In the genomic region with DNA sequence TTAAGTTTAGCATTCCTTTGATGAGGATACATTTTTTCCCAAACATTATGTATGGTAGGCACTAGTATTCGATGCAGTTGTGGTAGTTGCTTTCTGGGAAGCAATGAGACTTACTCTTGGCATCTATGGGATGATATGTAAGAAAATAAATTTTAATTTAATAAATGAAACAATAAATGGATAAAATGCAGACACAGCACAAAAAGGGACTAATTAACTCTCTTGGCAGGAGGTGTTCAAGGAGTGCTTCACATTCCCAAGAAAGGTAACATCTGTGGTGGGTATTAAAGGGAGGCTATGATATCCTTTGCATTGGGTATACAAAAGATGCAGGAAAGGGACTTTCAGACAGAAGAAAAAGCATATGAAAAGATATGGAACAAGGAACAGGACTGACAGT, we compare ENCODE assay signal across 30 cellular contexts.
"Had no signal": no experiment of that assay in that cellular context is flagged by ENCODE, and none has a peak within 500 bp of the region (broad histone marks: within the 10 kb centered on the region; RNA-seq: fewer than 3 reads in every experiment).

No MANE protein-coding gene starts in this region.

- H3K79me2 ChIP-seq: parathyroid adenoma had no signal

- H3K27ac ChIP-seq: neutrophil, ovary, parathyroid adenoma, psoas muscle, skin epidermis, spleen, suprapubic skin, testis, tibial artery, transverse colon, upper lobe of right lung, uterus had no signal

- ATAC-seq: naive thymus-derived CD8-positive, alpha-beta T cell; natural killer cell treated with Interleukin-12 subunit alpha and Interleukin-12 subunit beta and Interleukin-15 and Interleukin-18, amount 100 ng/mL, for 72 hours; psoas muscle; right cardiac atrium; sciatic nerve; stimulated activated memory B cell treated with anti-CD40 and anti-IgM and Interleukin-4, amounts not matched to agents 10 μg/mL and 1 μg/mL and 100 μg/mL, for 72 hours; stimulated activated naive CD8-positive, alpha-beta T cell treated with anti-CD3 and anti-CD28 coated beads, Interleukin-15, amount 100 ng/mL, for 72 hours; stimulated activated naive CD8-positive, alpha-beta T cell treated with anti-CD3 and anti-CD28 coated beads, Interleukin-15, Interleukin-2, amounts not matched to agents 100 U/mL and 50 U/mL, for 24 hours; upper lobe of right lung had no signal

- H3K4me2 ChIP-seq: smooth muscle cell had no signal

- DNase-seq: naive thymus-derived CD8-positive, alpha-beta T cell; nephron progenitor cell; occipital lobe; ovary; posterior cingulate gyrus; psoas muscle; right cardiac atrium; spleen; stimulated activated CD4-positive, alpha-beta T cell treated with anti-CD3 and anti-CD28 coated beads, Interleukin-12 subunit alpha, Interleukin-12 subunit beta, amount 100 ng/mL, for 4 hours; stimulated activated CD4-positive, alpha-beta T cell treated with anti-CD3 and anti-CD28 coated beads, Interleukin-1b, Interleukin-23, amount 100 ng/mL, for 48 hours; stimulated activated CD4-positive, alpha-beta T cell treated with anti-CD3 and anti-CD28 coated beads, Interleukin-4, amount 100 ng/mL, for 1 hour; stimulated activated CD4-positive, alpha-beta T cell treated with anti-CD3 and anti-CD28 coated beads, Interleukin-4, amount 100 ng/mL, for 4 hours; stimulated activated CD8-positive, alpha-beta memory T cell treated with anti-CD3 and anti-CD28 coated beads, Interleukin-4, amount 100 ng/mL, for 48 hours; stimulated activated naive CD4-positive, alpha-beta T cell; stimulated activated naive CD8-positive, alpha-beta T cell treated with anti-CD3 and anti-CD28 coated beads, Interleukin-15, amount 100 ng/mL, for 72 hours; stimulated activated naive CD8-positive, alpha-beta T cell treated with anti-CD3 and anti-CD28 coated beads, Interleukin-15, Interleukin-2, amounts not matched to agents 100 U/mL and 50 U/mL, for 24 hours; substantia nigra; testis; tibial artery; transverse colon; upper lobe of right lung; uterus had no signal

- H3K27me3 ChIP-seq: neutrophil, ovary, spleen, suprapubic skin, testis, tibial artery, transverse colon, upper lobe of right lung, uterus had no signal

- H3K36me3 ChIP-seq: neutrophil, ovary, suprapubic skin, tibial artery, transverse colon, upper lobe of right lung, uterus had no signal

- H3K4me3 ChIP-seq: ovary, psoas muscle, skin epidermis, smooth muscle cell, spleen, suprapubic skin, testis, tibial artery, transverse colon, upper lobe of right lung, uterus had no signal

- H2AFZ ChIP-seq: parathyroid adenoma had no signal

- H3K9ac ChIP-seq: parathyroid adenoma had no signal

- H3K9me3 ChIP-seq: neutrophil, ovary, psoas muscle, spleen, suprapubic skin, testis, tibial artery, transverse colon, upper lobe of right lung, uterus had no signal

- H3K4me1 ChIP-seq: parathyroid adenoma, psoas muscle, spleen, testis, tibial artery, transverse colon, upper lobe of right lung, uterus had no signal
